ENCODE assay signal across 1 cellular context in the genomic region with DNA sequence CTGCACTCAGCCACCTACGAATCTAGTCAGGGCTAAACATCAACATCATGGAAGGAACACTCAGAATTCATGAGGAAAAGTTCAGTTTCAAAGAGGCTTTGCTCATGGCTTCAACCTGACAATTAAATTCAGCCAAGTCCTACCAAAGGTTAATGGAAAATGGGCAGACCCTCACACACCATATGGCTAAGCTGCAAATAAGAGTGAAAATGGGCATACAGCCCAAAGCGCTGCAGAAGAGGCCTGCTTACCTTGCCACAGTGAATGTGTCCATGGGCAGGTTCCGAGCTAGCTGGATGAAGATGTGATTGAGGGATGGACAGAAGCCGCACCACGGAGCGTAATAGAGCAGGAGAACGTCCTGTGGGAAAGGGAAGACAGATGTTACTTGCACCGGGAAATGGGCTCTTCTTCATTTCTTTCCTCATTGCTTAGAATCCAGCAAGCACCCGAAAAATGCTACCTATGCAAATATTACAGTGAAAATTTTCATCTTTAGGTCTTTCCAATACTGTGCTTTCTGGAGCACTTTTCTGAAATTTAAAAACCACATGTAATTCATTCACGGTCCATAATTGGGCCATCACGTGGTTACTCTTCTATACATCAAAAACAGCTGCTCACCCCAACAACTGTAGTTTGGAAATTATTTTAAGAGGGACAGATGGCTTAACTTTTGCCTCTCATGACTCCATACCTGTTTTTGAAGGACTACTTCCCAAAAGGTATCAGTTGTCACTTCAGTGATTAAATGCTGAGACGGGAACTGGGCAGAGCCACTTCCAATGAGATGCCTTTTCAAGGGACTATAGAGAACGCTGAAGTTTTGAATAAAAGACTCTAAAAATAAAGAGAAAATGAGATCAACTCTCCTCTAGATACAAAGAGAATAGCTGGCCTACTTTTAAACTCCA.
TF ChIP-seq lines count a peak whose summit lies in the region.

No MANE protein-coding gene starts in this region.

TF ChIP-seq in K562, 482 proteins besides CTCF, POLR2A, EP300 and RAD21 (continued from another document):
- TF ChIP-seq, protein P1, sequence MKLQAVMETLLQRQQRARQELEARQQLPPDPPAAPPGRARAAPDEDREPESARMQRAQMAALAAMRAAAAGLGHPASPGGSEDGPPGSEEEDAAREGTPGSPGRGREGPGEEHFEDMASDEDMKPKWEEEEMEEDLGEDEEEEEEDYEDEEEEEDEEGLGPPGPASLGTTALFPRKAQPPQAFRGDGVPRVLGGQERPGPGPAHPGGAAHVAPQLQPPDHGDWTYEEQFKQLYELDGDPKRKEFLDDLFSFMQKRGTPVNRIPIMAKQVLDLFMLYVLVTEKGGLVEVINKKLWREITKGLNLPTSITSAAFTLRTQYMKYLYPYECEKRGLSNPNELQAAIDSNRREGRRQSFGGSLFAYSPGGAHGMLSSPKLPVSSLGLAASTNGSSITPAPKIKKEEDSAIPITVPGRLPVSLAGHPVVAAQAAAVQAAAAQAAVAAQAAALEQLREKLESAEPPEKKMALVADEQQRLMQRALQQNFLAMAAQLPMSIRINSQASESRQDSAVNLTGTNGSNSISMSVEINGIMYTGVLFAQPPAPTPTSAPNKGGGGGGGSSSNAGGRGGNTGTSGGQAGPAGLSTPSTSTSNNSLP (IDR thresholded peaks at IDR 0.05; ENCODE audit: borderline replicate concordance, low read depth, low read length) = no peak
TF ChIP-seq in K562: peak in this region for 3.
